Comparison of ENCODE assay signal across 26 cellular contexts in the genomic region with DNA sequence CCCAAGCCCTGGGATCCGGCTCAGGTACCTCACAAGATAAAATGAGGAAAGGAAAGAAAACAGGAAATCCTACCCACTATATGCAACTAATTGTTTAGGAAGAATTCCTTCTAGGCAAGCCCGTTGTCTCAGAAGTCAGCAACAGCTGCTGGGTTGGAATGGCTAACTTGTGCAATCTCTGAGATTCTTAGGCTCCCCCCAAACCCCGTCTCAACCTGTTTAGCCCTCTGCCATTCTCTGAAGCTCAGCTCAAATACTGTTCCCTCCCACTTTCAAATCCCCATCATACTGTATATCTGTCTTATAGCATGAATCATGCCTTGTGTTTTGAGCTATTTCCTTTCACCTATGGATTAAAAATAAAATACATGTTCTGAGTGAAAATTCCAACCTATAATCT. TPM values are rescaled to one million over a fixed set of nuclear protein-coding genes. Genes with fewer than 3 reads are reported as not detected.
"Had no signal": no experiment of that assay in that cellular context is flagged by ENCODE, and none has a peak within 500 bp of the region (broad histone marks: within the 10 kb centered on the region; RNA-seq: fewer than 3 reads in every experiment).

No MANE protein-coding gene starts in this region.

- ATAC-seq: activated CD4-positive, alpha-beta T cell treated with anti-CD3 and anti-CD28 coated beads for 36 hours; activated T-helper 17 cell treated with anti-CD3 and anti-CD28 coated beads, Interleukin-2, amount 50 U/mL, for 72 hours; Right ventricle myocardium inferior had no signal

- H3K27me3 Mint-ChIP-seq: activated CD4-positive, alpha-beta memory T cell treated with anti-CD3 and anti-CD28 coated beads, Interleukin-2, amount 10 ng/mL, durations not matched to agents 7 days and 5 days; activated CD4-positive, alpha-beta T cell treated with anti-CD3 and anti-CD28 coated beads for 36 hours; activated naive CD8-positive, alpha-beta T cell; activated T-helper 17 cell treated with anti-CD3 and anti-CD28 coated beads, Interleukin-2, amount 50 U/mL, for 72 hours had no signal

- H3K27ac ChIP-seq: brain microvascular endothelial cell, VCaP had no signal

- H3K27me3 ChIP-seq: brain microvascular endothelial cell had no signal

- DNase-seq: activated CD4-positive, alpha-beta memory T cell treated with anti-CD3 and anti-CD28 coated beads, Interleukin-2, amount 10 ng/mL, durations not matched to agents 7 days and 5 days; activated CD4-positive, alpha-beta T cell treated with anti-CD3 and anti-CD28 coated beads for 36 hours; activated CD4-positive, alpha-beta T cell treated with anti-CD3 and anti-CD28 coated beads, Interleukin-2, amount 50 U/mL, for 1 hour; activated gamma-delta T cell; activated naive CD4-positive, alpha-beta T cell treated with anti-CD3 and anti-CD28 coated beads for 36 hours; activated T-cell treated with anti-CD3 and anti-CD28 coated beads for 4 hours; activated T-cell treated with anti-CD3 and anti-CD28 coated beads, Interleukin-2, amount 50 U/mL, for 48 hours; amygdala; brain microvascular endothelial cell; Karpas-422; NCI-H1092; NCI-H1417; NCI-H1930; NCI-H2171 treated with DMSO at 0.1 percent for 48 hours; NCI-H345; NCI-H510A; NCI-H526 treated with DMSO at 0.1 percent for 48 hours; NCI-H82; RPMI8226; SK-N-SH; T-helper 1 cell had no signal

- H3K4me3 Mint-ChIP-seq: activated CD4-positive, alpha-beta memory T cell treated with anti-CD3 and anti-CD28 coated beads, Interleukin-2, amount 10 ng/mL, durations not matched to agents 7 days and 5 days; activated CD4-positive, alpha-beta T cell treated with anti-CD3 and anti-CD28 coated beads for 36 hours; activated naive CD4-positive, alpha-beta T cell treated with anti-CD3 and anti-CD28 coated beads for 36 hours; activated naive CD8-positive, alpha-beta T cell; activated T-helper 17 cell treated with anti-CD3 and anti-CD28 coated beads, Interleukin-2, amount 50 U/mL, for 72 hours had no signal

- H3K4me2 ChIP-seq: SK-N-SH had no signal

- H3K9me3 Mint-ChIP-seq: activated CD4-positive, alpha-beta memory T cell treated with anti-CD3 and anti-CD28 coated beads, Interleukin-2, amount 10 ng/mL, durations not matched to agents 7 days and 5 days; activated naive CD4-positive, alpha-beta T cell treated with anti-CD3 and anti-CD28 coated beads for 36 hours; activated T-helper 17 cell treated with anti-CD3 and anti-CD28 coated beads, Interleukin-2, amount 50 U/mL, for 72 hours had no signal

- H3K27ac Mint-ChIP-seq: activated CD4-positive, alpha-beta memory T cell treated with anti-CD3 and anti-CD28 coated beads, Interleukin-2, amount 10 ng/mL, durations not matched to agents 7 days and 5 days; activated CD4-positive, alpha-beta T cell treated with anti-CD3 and anti-CD28 coated beads for 36 hours; activated naive CD4-positive, alpha-beta T cell treated with anti-CD3 and anti-CD28 coated beads for 36 hours; activated naive CD8-positive, alpha-beta T cell; activated T-helper 17 cell treated with anti-CD3 and anti-CD28 coated beads, Interleukin-2, amount 50 U/mL, for 72 hours had no signal

- H3K9ac ChIP-seq: SK-N-SH had no signal

- H3K36me3 ChIP-seq: brain microvascular endothelial cell had no signal

- H3K9me3 ChIP-seq: SK-N-SH had no signal

- H3K36me3 Mint-ChIP-seq: activated naive CD8-positive, alpha-beta T cell had no signal

- H3K4me1 Mint-ChIP-seq: activated CD4-positive, alpha-beta memory T cell treated with anti-CD3 and anti-CD28 coated beads, Interleukin-2, amount 10 ng/mL, durations not matched to agents 7 days and 5 days; activated CD4-positive, alpha-beta T cell treated with anti-CD3 and anti-CD28 coated beads for 36 hours; activated T-helper 17 cell treated with anti-CD3 and anti-CD28 coated beads, Interleukin-2, amount 50 U/mL, for 72 hours had no signal

RNA-seq across cellular contexts. Expression of a gene that starts 28.9 kb away (rescaled TPM):
- total RNA-seq: OCI-LY7 had no signal
